In genomic region chr3:22269827-22270226, GRCh38 we compare ENCODE assay signal across 17 cellular contexts.
A peak's percentile ranks its signal among the peaks of the same experiment; 100 is the strongest.
DNase-seq lines count a peak whose midpoint lies in the region; FAIRE-seq and TF ChIP-seq lines count a peak whose summit lies in the region.
"Had no signal": no experiment of that assay in that cellular context is flagged by ENCODE, and none has a peak within 500 bp of the region (broad histone marks: within the 10 kb centered on the region; RNA-seq: fewer than 3 reads in every experiment).

No MANE protein-coding gene starts in this region.

- H3K9me3 ChIP-seq in MM.1S (replicated peaks; ENCODE audit: insufficient read depth, low read length), result no peaks in the 10 kb centered on the region
- H3K9me3 ChIP-seq: vagina had no signal

- H3K4me3 ChIP-seq in HFF-Myc (replicated peaks; ENCODE audit: low read depth, low read length) (no peak overlapping the region), epithelial cell of esophagus (ENCODE audit: low read length) (no peak overlapping the region), retinal pigment epithelial cell (ENCODE audit: low read length) (no peak overlapping the region), MM.1S (ENCODE audit: low read length) (no peak overlapping the region)
- H3K4me3 ChIP-seq: vagina had no signal

- no peaks in the 10 kb centered on the region for H3F3A ChIP-seq in MM.1S (ENCODE audit: insufficient read depth, low read length)

- no peaks in the 10 kb centered on the region for H3K27me3 ChIP-seq in MM.1S (replicated peaks; ENCODE audit: insufficient read depth, low read length)
- H3K27me3 ChIP-seq: vagina had no signal

- no peak overlapping the region for H3K4me2 ChIP-seq in MM.1S (ENCODE audit: low read depth, low read length)

- no peak overlapping the region for H2AFZ ChIP-seq in MM.1S (ENCODE audit: low read length)

- no peaks in the 10 kb centered on the region for H3K9me2 ChIP-seq in MM.1S (replicated peaks; ENCODE audit: insufficient read depth, low read length)

- TF ChIP-seq CTCF in HFF-Myc (IDR thresholded peaks at IDR 0.05; ENCODE audit: low read depth, low read length, missing control alignments), result no peak
- TF ChIP-seq CTCF in epithelial cell of esophagus (IDR thresholded peaks at IDR 0.05; ENCODE audit: insufficient read depth, low read depth, low read length, missing control alignments), result no peak
- no peak for TF ChIP-seq CTCF in retinal pigment epithelial cell (conservative IDR thresholded peaks at IDR 0.05; ENCODE audit: low read depth, low read length)
- no peak for TF ChIP-seq CTCF in MM.1S (IDR thresholded peaks at IDR 0.05; ENCODE audit: low read length)

- DNase-seq in HFF-Myc (ENCODE audit: extremely low read depth, low read depth) (peak; percentile 7), RCC 7860 (ENCODE audit: low spot score) (peak; percentile 5), epithelial cell of esophagus (ENCODE audit: low read depth) (peak; percentile 31), retinal pigment epithelial cell (ENCODE audit: low read depth) (peak; percentile 68), NCI-H2029 (lab: John Stamatoyannopoulos, UW) (no peak), MM.1S (no peak), DMS114 treated with DMSO at 0.1 percent for 48 hours (lab: John Stamatoyannopoulos, UW; ENCODE audit: unreplicated experiment) (no peak)
- DNase-seq: activated naive CD4-positive, alpha-beta T cell treated with anti-CD3 and anti-CD28 coated beads, Interleukin-2, amount 50 U/mL, for 16 hours; C1 segment of cervical spinal cord; DND-41; H9; head of caudate nucleus; islet precursor cell; NCI-H524 treated with DMSO at 0.1 percent for 48 hours; stimulated activated naive CD8-positive, alpha-beta T cell treated with anti-CD3 and anti-CD28 coated beads, Interleukin-15, Interleukin-2, amounts not matched to agents 100 U/mL and 50 U/mL, for 24 hours had no signal

- no peak overlapping the region for H3K27ac ChIP-seq in MM.1S (ENCODE audit: low read length)
- H3K27ac ChIP-seq: vagina had no signal

- no peaks in the 10 kb centered on the region for H3K36me3 ChIP-seq in MM.1S (replicated peaks; ENCODE audit: insufficient read depth, low read length)
- H3K36me3 ChIP-seq: vagina had no signal

- no peaks in the 10 kb centered on the region for H3K4me1 ChIP-seq in MM.1S (ENCODE audit: low read length)
- H3K4me1 ChIP-seq: vagina had no signal

- FAIRE-seq in RCC 7860 (lab: Jason Lieb, UNC), result no peak
- FAIRE-seq: endometrium had no signal

- no peaks in the 10 kb centered on the region for H3K79me2 ChIP-seq in MM.1S (ENCODE audit: low read length)

- H3K9ac ChIP-seq in MM.1S (ENCODE audit: low read length), result no peak overlapping the region

- H4K20me1 ChIP-seq in MM.1S (ENCODE audit: insufficient read depth, low read length), result no peaks in the 10 kb centered on the region

Comparison
In these comparisons a context has a peak if more than half of its experiments do, and no peak if none do; other contexts are left out.
1. DNase-seq: peak in HFF-Myc (single experiment), RCC 7860 (single experiment), epithelial cell of esophagus (single experiment) and retinal pigment epithelial cell (single experiment); none in NCI-H2029 (single experiment), MM.1S (single experiment) and DMS114 treated with DMSO at 0.1 percent for 48 hours (single experiment).